1 cellular context compared by ENCODE assay signal in genomic region chr11:69700278-69701140, GRCh38.
A peak's percentile ranks its signal among the peaks of the same experiment; 100 is the strongest.
TF ChIP-seq lines count a peak whose summit lies in the region.

No MANE protein-coding gene starts in this region.

TF ChIP-seq in HCT116, 20 proteins besides CTCF, POLR2A, EP300 and RAD21 (continued from another document):
- TF ChIP-seq ZBTB33 (IDR thresholded peaks at IDR 0.05; ENCODE audit: extremely low read depth, insufficient replicate concordance, low read length): no peak
- TF ChIP-seq POLR2AphosphoS5 (IDR thresholded peaks at IDR 0.05; ENCODE audit: low read depth, low read length): peak; percentile 56
- no peak for TF ChIP-seq ATF3 (IDR thresholded peaks at IDR 0.05)
- TF ChIP-seq EZH2 (IDR thresholded peaks at IDR 0.05): no peak
- no peak for TF ChIP-seq ELF1 (IDR thresholded peaks at IDR 0.05; ENCODE audit: borderline replicate concordance, low read depth)
- no peak for TF ChIP-seq REST (IDR thresholded peaks at IDR 0.05; ENCODE audit: low read depth)
